In genomic region chr21:28181730-28182129, GRCh38 we compare ENCODE assay signal across 7 cellular contexts.
"Had no signal": no experiment of that assay in that cellular context is flagged by ENCODE, and none has a peak within 500 bp of the region (broad histone marks: within the 10 kb centered on the region; RNA-seq: fewer than 3 reads in every experiment).

No MANE protein-coding gene starts in this region.

- DNase-seq: GDM1, GF-D8 had no signal

- FAIRE-seq: GM12878, GM12891, GM12892, GM18507, GM19239 had no signal

- H3K4me3 ChIP-seq: GM12878 had no signal

- ATAC-seq: GM12878 had no signal
